In genomic region chr19:3503036-3503572, GRCh38 we compare ENCODE assay signal across 25 cellular contexts. TPM values are rescaled to one million over a fixed set of nuclear protein-coding genes. Genes with fewer than 3 reads are reported as not detected.
A peak's percentile ranks its signal among the peaks of the same experiment; 100 is the strongest.
DNase-seq lines count a peak whose midpoint lies in the region; ATAC-seq, FAIRE-seq and TF ChIP-seq lines count a peak whose summit lies in the region.
"Had no signal": no experiment of that assay in that cellular context is flagged by ENCODE, and none has a peak within 500 bp of the region (broad histone marks: within the 10 kb centered on the region; RNA-seq: fewer than 3 reads in every experiment).

No MANE protein-coding gene starts in this region.

- TF ChIP-seq RAD21 in HepG2 (CRISPR knock-in tag; IDR thresholded peaks at IDR 0.05), result no peak

- no peak overlapping the region for H3K4me3 ChIP-seq in CD8-positive, alpha-beta memory T cell (ENCODE audit: low read length)
- no peak overlapping the region for H3K4me3 ChIP-seq in astrocyte (ENCODE audit: insufficient read depth, low read depth, low read length)
- peak overlapping the region in 2 of 3 experiments; percentile 15 to 49; a peak in 4 of 6 replicates for H3K4me3 ChIP-seq in HepG2 (replicated peaks in 1 of 3; ENCODE audit: insufficient read depth in 1 of 3, low read depth in 2 of 3, low read length in 3 of 3)
- no peak overlapping the region for H3K4me3 ChIP-seq in H7 (ENCODE audit: insufficient read depth, low read depth, low read length)
- H3K4me3 ChIP-seq: thoracic aorta had no signal

- no peaks in the 10 kb centered on the region for H3K27me3 ChIP-seq in CD8-positive, alpha-beta memory T cell (ENCODE audit: insufficient read depth, low read length, poor library complexity, severe bottlenecking)
- H3K27me3 ChIP-seq in astrocyte (ENCODE audit: insufficient read depth, low read length) (no peaks in the 10 kb centered on the region), HepG2 (ENCODE audit: control insufficient read depth in 1 of 2, insufficient read depth in 2 of 2, low read length in 2 of 2) (no peaks in the 10 kb centered on the region; a peak in 1 of 5 replicates), H7 (ENCODE audit: control insufficient read depth, insufficient read depth, low read length) (no peaks in the 10 kb centered on the region)

- TF ChIP-seq POLR2A in HepG2 (IDR thresholded peaks at IDR 0.05; ENCODE audit: insufficient read depth in 1 of 2, low read depth in 2 of 2, low read length in 2 of 2), result no peak

- H2AFZ ChIP-seq in astrocyte (ENCODE audit: low read depth, low read length), result peak overlapping the region; percentile 39
- no peak overlapping the region for H2AFZ ChIP-seq in HepG2 (ENCODE audit: low read length)

- no peak for TF ChIP-seq CTCF in astrocyte (IDR thresholded peaks at IDR 0.05; ENCODE audit: insufficient read depth, low read depth, low read length)
- TF ChIP-seq CTCF in HepG2 (CRISPR knock-in tag; IDR thresholded peaks at IDR 0.05), result no peak
- TF ChIP-seq CTCF in D721Med (IDR thresholded peaks at IDR 0.05; ENCODE audit: insufficient read depth, missing control alignments), result no peak

- H3K9ac ChIP-seq in astrocyte (ENCODE audit: low read length), result no peak overlapping the region
- no peak overlapping the region for H3K9ac ChIP-seq in HepG2 (ENCODE audit: insufficient read depth, low read depth, low read length)

- peak overlapping the region in 5 of 8 donors; percentile 60 to 98 (median 91) for H3K27ac Mint-ChIP-seq in CD8-positive, alpha-beta memory T cell
- no peak overlapping the region for H3K27ac Mint-ChIP-seq in astrocyte (ENCODE audit: unreplicated experiment)
- H3K27ac Mint-ChIP-seq: progenitor cell of endocrine pancreas; stimulated activated naive B cell treated with anti-CD40 and anti-IgM and Interleukin-4, amounts not matched to agents 10 μg/mL and 1 μg/mL and 100 μg/mL, for 72 hours had no signal

- H3K4me2 ChIP-seq in astrocyte (ENCODE audit: low read length), result no peak overlapping the region
- H3K4me2 ChIP-seq in HepG2 (ENCODE audit: low read depth, low read length), result peak overlapping the region; percentile 70

- H3K4me1 Mint-ChIP-seq in CD8-positive, alpha-beta memory T cell, result peaks cover 39 to 49% (median 43%) of the 10 kb centered on the region in 3 donors
- peaks cover 10% of the 10 kb centered on the region for H3K4me1 Mint-ChIP-seq in astrocyte (ENCODE audit: low read depth, unreplicated experiment)

- peaks cover 0 to 1% (median 0%) of the 10 kb centered on the region in 5 donors for H3K9me3 Mint-ChIP-seq in CD8-positive, alpha-beta memory T cell
- no peaks in the 10 kb centered on the region for H3K9me3 Mint-ChIP-seq in astrocyte (ENCODE audit: unreplicated experiment)
- H3K9me3 Mint-ChIP-seq: activated naive CD4-positive, alpha-beta T cell treated with anti-CD3 and anti-CD28 coated beads, Interleukin-2, amount 50 U/mL, for 24 hours; natural killer cell treated with Interleukin-12 subunit alpha and Interleukin-12 subunit beta and Interleukin-15 and Interleukin-18, amount 100 ng/mL, for 72 hours; stimulated activated naive B cell treated with anti-CD40 and anti-IgM and Interleukin-4, amounts not matched to agents 10 μg/mL and 1 μg/mL and 100 μg/mL, for 72 hours had no signal

- peaks cover 9% of the 10 kb centered on the region for H4K20me1 ChIP-seq in astrocyte (ENCODE audit: insufficient read depth, low read length)
- H4K20me1 ChIP-seq in HepG2 (ENCODE audit: insufficient read depth, low read length), result no peaks in the 10 kb centered on the region; the same call in 1 of the 2 replicates

- peak overlapping the region in 2 of 7 donors; percentile 14 to 40 for H3K4me3 Mint-ChIP-seq in CD8-positive, alpha-beta memory T cell
- no peak overlapping the region for H3K4me3 Mint-ChIP-seq in astrocyte (ENCODE audit: unreplicated experiment)
- H3K4me3 Mint-ChIP-seq: activated naive CD4-positive, alpha-beta T cell treated with anti-CD3 and anti-CD28 coated beads, Interleukin-2, amount 50 U/mL, for 24 hours; CD14-positive monocyte; natural killer cell treated with Interleukin-12 subunit alpha and Interleukin-12 subunit beta and Interleukin-15 and Interleukin-18, amount 100 ng/mL, for 72 hours; stimulated activated naive B cell treated with anti-CD40 and anti-IgM and Interleukin-4, amounts not matched to agents 10 μg/mL and 1 μg/mL and 100 μg/mL, for 72 hours had no signal

- intact Hi-C loops in HepG2 (cut with micrococcal nuclease; ENCODE audit: unreplicated experiment), result no loop called here

- no peaks in the 10 kb centered on the region for H3K36me3 ChIP-seq in CD8-positive, alpha-beta memory T cell (ENCODE audit: insufficient read depth, low read length)
- no peaks in the 10 kb centered on the region for H3K36me3 ChIP-seq in astrocyte (ENCODE audit: insufficient read depth, low read length)
- H3K36me3 ChIP-seq in HepG2 (replicated peaks in 1 of 2; ENCODE audit: control insufficient read depth in 1 of 2, insufficient read depth in 2 of 2, low read length in 2 of 2), result no peaks in the 10 kb centered on the region
- H3K36me3 ChIP-seq in H7 (replicated peaks; ENCODE audit: control insufficient read depth, insufficient read depth, low read length), result no peaks in the 10 kb centered on the region
- H3K36me3 ChIP-seq: thoracic aorta had no signal

- 21% methylated on average over 10 of the region's 13 CpGs for WGBS in HepG2 (ENCODE audit: low lambda C conversion rate)

- no TSS peak for BruUV-seq in HepG2 (replicated peaks; lab: Mats Ljungman, UMichigan)

- peaks cover 0 to 21% (median 2%) of the 10 kb centered on the region in 3 donors for H3K36me3 Mint-ChIP-seq in CD8-positive, alpha-beta memory T cell
- H3K36me3 Mint-ChIP-seq in astrocyte (ENCODE audit: low read depth, unreplicated experiment), result peaks cover under 1% of the 10 kb centered on the region
- H3K36me3 Mint-ChIP-seq: activated naive CD4-positive, alpha-beta T cell treated with anti-CD3 and anti-CD28 coated beads, Interleukin-2, amount 50 U/mL, for 24 hours; CD14-positive monocyte; natural killer cell treated with Interleukin-12 subunit alpha and Interleukin-12 subunit beta and Interleukin-15 and Interleukin-18, amount 100 ng/mL, for 72 hours had no signal

- POLR2A ChIA-PET in CD8-positive, alpha-beta memory T cell (lab: Charles Lee), result interaction anchor here (0.7 kb wide), 1 partner anchor 873 kb away, joined by 6 read pairs; no protein-coding TSS in a partner anchor
- POLR2A ChIA-PET in HepG2 (lab: Yijun Ruan, JAX), result no interaction called here

- peaks cover 0 to 7% of the 10 kb centered on the region in 2 donors for H3K27me3 Mint-ChIP-seq in CD8-positive, alpha-beta memory T cell
- H3K27me3 Mint-ChIP-seq in astrocyte (ENCODE audit: low read depth, unreplicated experiment), result no peaks in the 10 kb centered on the region
- H3K27me3 Mint-ChIP-seq: activated naive CD4-positive, alpha-beta T cell treated with anti-CD3 and anti-CD28 coated beads, Interleukin-2, amount 50 U/mL, for 24 hours; natural killer cell treated with Interleukin-12 subunit alpha and Interleukin-12 subunit beta and Interleukin-15 and Interleukin-18, amount 100 ng/mL, for 72 hours; progenitor cell of endocrine pancreas; stimulated activated naive B cell treated with anti-CD40 and anti-IgM and Interleukin-4, amounts not matched to agents 10 μg/mL and 1 μg/mL and 100 μg/mL, for 72 hours had no signal

- in situ Hi-C loops in HepG2 (cut with HindIII; ENCODE audit: extremely low pct_ligation_motif_present, low pct_unique_long_range_greater_than_20kb), result no loop called here

- no peak overlapping the region for H3K27ac ChIP-seq in CD8-positive, alpha-beta memory T cell (ENCODE audit: low read depth, low read length)
- H3K27ac ChIP-seq in astrocyte (ENCODE audit: low read depth, low read length) (no peak overlapping the region), HepG2 (ENCODE audit: extremely low read length, insufficient read depth, low read length) (no peak overlapping the region)
- H3K27ac ChIP-seq: thoracic aorta had no signal

- TF ChIP-seq EP300 in HepG2 (IDR thresholded peaks at IDR 0.05; ENCODE audit: low read depth in 2 of 2, low read length in 2 of 2) (no peak), HepG2 (CRISPR knock-in tag; IDR thresholded peaks at IDR 0.05; ENCODE audit: borderline replicate concordance) (no peak)

- FAIRE-seq in astrocyte (lab: Jason Lieb, UNC) (no peak), HepG2 (lab: Jason Lieb, UNC) (no peak), D721Med (lab: Jason Lieb, UNC) (no peak)

- peak in 1 of 5 donors; percentile 40 for DNase-seq in CD8-positive, alpha-beta memory T cell
- DNase-seq in HUDEP-2 (lab: John Stamatoyannopoulos, UW; ENCODE audit: unreplicated experiment in 76 of 76) (peak in 62 of 76 experiments; percentile 18 to 90 (median 61)), astrocyte (ENCODE audit: low read depth) (peak; percentile 26), HepG2 (ENCODE audit: low spot score) (no peak), NCI-H146 treated with DMSO at 0.1 percent for 48 hours (lab: John Stamatoyannopoulos, UW; ENCODE audit: unreplicated experiment) (no peak), H7 (no peak), D721Med (ENCODE audit: insufficient read length, low spot score) (no peak)
- DNase-seq: DMS53; effector CD8-positive, alpha-beta T cell; NCI-H1048; NCI-H1930; NCI-H69; SHP77 treated with DMSO at 0.1 percent for 48 hours; stimulated activated naive B cell treated with anti-CD40 and anti-IgM and Interleukin-4, amounts not matched to agents 10 μg/mL and 1 μg/mL and 100 μg/mL, for 72 hours had no signal

- CTCF ChIA-PET in CD8-positive, alpha-beta memory T cell (lab: Charles Lee), result interaction anchor here (1.2 kb wide), 1 partner anchor 42 kb away, joined by 5 read pairs; no protein-coding TSS in a partner anchor
- CTCF ChIA-PET in HepG2 (lab: Yijun Ruan, JAX; ENCODE audit: low intra/inter-chr PET ratio, low total read pairs), result no interaction called here

- peaks cover 33% of the 10 kb centered on the region for H3K4me1 ChIP-seq in CD8-positive, alpha-beta memory T cell (ENCODE audit: insufficient read depth, low read length)
- peaks cover 17% of the 10 kb centered on the region for H3K4me1 ChIP-seq in astrocyte (ENCODE audit: insufficient read depth, low read length)
- H3K4me1 ChIP-seq in HepG2 (ENCODE audit: insufficient read depth, low read length), result peaks cover 70% of the 10 kb centered on the region

- ATAC-seq in HepG2 (no peak), HG03439 (IDR thresholded peaks at IDR 0.05; ENCODE audit: unreplicated experiment) (no peak)
- ATAC-seq: natural killer cell treated with Interleukin-12 subunit alpha and Interleukin-12 subunit beta and Interleukin-15 and Interleukin-18, amount 100 ng/mL, for 72 hours; stimulated activated naive B cell treated with anti-CD40 and anti-IgM and Interleukin-4, amounts not matched to agents 10 μg/mL and 1 μg/mL and 100 μg/mL, for 72 hours had no signal

- peaks cover 43% of the 10 kb centered on the region for H3K79me2 ChIP-seq in astrocyte (ENCODE audit: insufficient read depth, low read length)
- peaks cover 33% of the 10 kb centered on the region for H3K79me2 ChIP-seq in HepG2 (ENCODE audit: insufficient read depth, low read length)

- H3K9me3 ChIP-seq in CD8-positive, alpha-beta memory T cell (ENCODE audit: low read length), result no peaks in the 10 kb centered on the region
- H3K9me3 ChIP-seq in astrocyte (ENCODE audit: insufficient read depth, low read depth, low read length) (no peaks in the 10 kb centered on the region), HepG2 (ENCODE audit: low read length) (no peaks in the 10 kb centered on the region)
- H3K9me3 ChIP-seq: thoracic aorta had no signal

RNA-seq across cellular contexts. Expression of gene DOHH, which starts 2.6 kb away (rescaled TPM):
- 10 to 100 TPM; 21.3 to 21.4 TPM for total RNA-seq in CD8-positive, alpha-beta memory T cell
- 14.0 TPM for polyA plus RNA-seq in CD8-positive, alpha-beta memory T cell
- total RNA-seq in astrocyte (14.5 and 16.2 TPM in 2 replicates), HepG2 (2016; rRNA removed; fragmentation: Illumina TruSeq; extraction: Trizol) (10.3 and 13.7 TPM in 2 replicates)
- total RNA-seq in HepG2 (2016; cell fraction: cytosol; rRNA removed; fragmentation: Illumina TruSeq; extraction: Trizol; ENCODE audit: low read depth), result 2.2 TPM in 2 replicates
- 10.1 and 13.2 TPM in 2 replicates for total RNA-seq in HepG2 (2016; cell fraction: insoluble cytoplasmic fraction; rRNA removed; fragmentation: Illumina TruSeq; extraction: Trizol)
- 5.2 and 7.2 TPM in 2 replicates for total RNA-seq in HepG2 (2016; cell fraction: membrane; rRNA removed; fragmentation: Illumina TruSeq; extraction: Trizol)
- 5.0 and 6.8 TPM in 2 replicates for total RNA-seq in HepG2 (2016; cell fraction: nucleus; rRNA removed; fragmentation: Illumina TruSeq; extraction: Trizol)
- 3.5 and 4.8 TPM in 2 replicates for polyA plus RNA-seq in HepG2 (2011; rRNA removed)
- polyA plus RNA-seq in HepG2 (2011; cell fraction: cytosol; rRNA removed), result 4.6 and 9.1 TPM in 2 replicates
- 7.4 and 8.4 TPM in 2 replicates for polyA plus RNA-seq in HepG2 (2011; cell fraction: nucleus; rRNA removed)
- polyA plus RNA-seq in HepG2 (2012), result 4.7 and 7.0 TPM in 2 replicates
- 1.5 and 2.2 TPM in 2 replicates for polyA plus RNA-seq in HepG2 (2016; cell fraction: cytosol; fragmentation: Illumina TruSeq; extraction: Trizol; ENCODE audit: low read depth)
- polyA plus RNA-seq in HepG2 (2016; cell fraction: insoluble cytoplasmic fraction; fragmentation: Illumina TruSeq; extraction: Trizol; ENCODE audit: low read depth), result 12.2 and 13.2 TPM in 2 replicates
- polyA plus RNA-seq in HepG2 (2016; cell fraction: membrane; fragmentation: Illumina TruSeq; extraction: Trizol; ENCODE audit: low read depth), result 3.7 and 4.3 TPM in 2 replicates
- 10.0 and 11.0 TPM in 2 replicates for polyA plus RNA-seq in HepG2 (2016; cell fraction: nucleus; fragmentation: Illumina TruSeq; extraction: Trizol; ENCODE audit: insufficient read depth, low read depth)
- polyA minus RNA-seq in HepG2 (2011; rRNA and poly(A)+ RNA removed; ENCODE audit: low replicate concordance), result 5.5 and 8.1 TPM in 2 replicates
- 4.5 and 6.8 TPM in 2 replicates for polyA minus RNA-seq in HepG2 (2011; cell fraction: cytosol; rRNA and poly(A)+ RNA removed)
- polyA minus RNA-seq in HepG2 (2011; cell fraction: nucleus; rRNA and poly(A)+ RNA removed), result 3.5 and 5.0 TPM in 2 replicates
- total RNA-seq in H7 (2014; rRNA removed; shearing (Covaris generic)), result 24.1 and 32.1 TPM in 2 replicates

RNA-seq across cellular contexts. Expression of gene FZR1, which starts 3.0 kb away (rescaled TPM):
- total RNA-seq in CD8-positive, alpha-beta memory T cell, result 10 to 100 TPM; 36.7 to 36.9 TPM
- polyA plus RNA-seq in CD8-positive, alpha-beta memory T cell, result 14.4 TPM
- total RNA-seq in astrocyte, result 47.0 and 51.8 TPM in 2 replicates
- 18.3 and 29.0 TPM in 2 replicates for total RNA-seq in HepG2 (2016; rRNA removed; fragmentation: Illumina TruSeq; extraction: Trizol)
- 7.3 and 8.3 TPM in 2 replicates for total RNA-seq in HepG2 (2016; cell fraction: cytosol; rRNA removed; fragmentation: Illumina TruSeq; extraction: Trizol; ENCODE audit: low read depth)
- 14.2 and 28.7 TPM in 2 replicates for total RNA-seq in HepG2 (2016; cell fraction: insoluble cytoplasmic fraction; rRNA removed; fragmentation: Illumina TruSeq; extraction: Trizol)
- 11.9 and 12.1 TPM in 2 replicates for total RNA-seq in HepG2 (2016; cell fraction: membrane; rRNA removed; fragmentation: Illumina TruSeq; extraction: Trizol)
- total RNA-seq in HepG2 (2016; cell fraction: nucleus; rRNA removed; fragmentation: Illumina TruSeq; extraction: Trizol), result 13.9 and 16.7 TPM in 2 replicates
- 30.8 and 39.2 TPM in 2 replicates for polyA plus RNA-seq in HepG2 (2011; rRNA removed)
- 14.2 and 18.0 TPM in 2 replicates for polyA plus RNA-seq in HepG2 (2011; cell fraction: cytosol; rRNA removed)
- 95.9 and 102 TPM in 2 replicates for polyA plus RNA-seq in HepG2 (2011; cell fraction: nucleus; rRNA removed)
- 24.3 and 37.8 TPM in 2 replicates for polyA plus RNA-seq in HepG2 (2012)
- 1.6 and 2.9 TPM in 2 replicates for polyA plus RNA-seq in HepG2 (2016; cell fraction: cytosol; fragmentation: Illumina TruSeq; extraction: Trizol; ENCODE audit: low read depth)
- 17.3 and 26.9 TPM in 2 replicates for polyA plus RNA-seq in HepG2 (2016; cell fraction: insoluble cytoplasmic fraction; fragmentation: Illumina TruSeq; extraction: Trizol; ENCODE audit: low read depth)
- 6.0 and 6.7 TPM in 2 replicates for polyA plus RNA-seq in HepG2 (2016; cell fraction: membrane; fragmentation: Illumina TruSeq; extraction: Trizol; ENCODE audit: low read depth)
- 52.3 and 54.5 TPM in 2 replicates for polyA plus RNA-seq in HepG2 (2016; cell fraction: nucleus; fragmentation: Illumina TruSeq; extraction: Trizol; ENCODE audit: insufficient read depth, low read depth)
- 18.4 and 43.6 TPM in 2 replicates for polyA minus RNA-seq in HepG2 (2011; rRNA and poly(A)+ RNA removed; ENCODE audit: low replicate concordance)
- 15.1 and 16.5 TPM in 2 replicates for polyA minus RNA-seq in HepG2 (2011; cell fraction: cytosol; rRNA and poly(A)+ RNA removed)
- polyA minus RNA-seq in HepG2 (2011; cell fraction: nucleus; rRNA and poly(A)+ RNA removed), result 17.9 and 24.6 TPM in 2 replicates
- 71.6 and 76.6 TPM in 2 replicates for total RNA-seq in H7 (2014; rRNA removed; shearing (Covaris generic))

RNA-seq across cellular contexts. Expression of gene SMIM44, which starts 19.9 kb away (rescaled TPM):
- total RNA-seq in CD8-positive, alpha-beta memory T cell, result not detected
- not detected for polyA plus RNA-seq in CD8-positive, alpha-beta memory T cell
- total RNA-seq in astrocyte (not detected in 2 replicates), HepG2 (2016; rRNA removed; fragmentation: Illumina TruSeq; extraction: Trizol) (not detected in 2 replicates)
- total RNA-seq in HepG2 (2016; cell fraction: cytosol; rRNA removed; fragmentation: Illumina TruSeq; extraction: Trizol; ENCODE audit: low read depth), result not detected in 2 replicates
- total RNA-seq in HepG2 (2016; cell fraction: insoluble cytoplasmic fraction; rRNA removed; fragmentation: Illumina TruSeq; extraction: Trizol), result not detected in 2 replicates
- total RNA-seq in HepG2 (2016; cell fraction: membrane; rRNA removed; fragmentation: Illumina TruSeq; extraction: Trizol), result not detected in 2 replicates
- not detected in 2 replicates for total RNA-seq in HepG2 (2016; cell fraction: nucleus; rRNA removed; fragmentation: Illumina TruSeq; extraction: Trizol)
- not detected in 2 replicates for polyA plus RNA-seq in HepG2 (2011; rRNA removed)
- polyA plus RNA-seq in HepG2 (2011; cell fraction: cytosol; rRNA removed), result not detected in 2 replicates
- not detected in 2 replicates for polyA plus RNA-seq in HepG2 (2011; cell fraction: nucleus; rRNA removed)
- polyA plus RNA-seq in HepG2 (2012), result not detected in 2 replicates
- not detected in 2 replicates for polyA plus RNA-seq in HepG2 (2016; cell fraction: cytosol; fragmentation: Illumina TruSeq; extraction: Trizol; ENCODE audit: low read depth)
- not detected in 2 replicates for polyA plus RNA-seq in HepG2 (2016; cell fraction: insoluble cytoplasmic fraction; fragmentation: Illumina TruSeq; extraction: Trizol; ENCODE audit: low read depth)
- not detected in 2 replicates for polyA plus RNA-seq in HepG2 (2016; cell fraction: membrane; fragmentation: Illumina TruSeq; extraction: Trizol; ENCODE audit: low read depth)
- polyA plus RNA-seq in HepG2 (2016; cell fraction: nucleus; fragmentation: Illumina TruSeq; extraction: Trizol; ENCODE audit: insufficient read depth, low read depth), result not detected in 2 replicates
- polyA minus RNA-seq in HepG2 (2011; rRNA and poly(A)+ RNA removed; ENCODE audit: low replicate concordance), result not detected in 2 replicates
- not detected in 2 replicates for polyA minus RNA-seq in HepG2 (2011; cell fraction: cytosol; rRNA and poly(A)+ RNA removed)
- not detected in 2 replicates for polyA minus RNA-seq in HepG2 (2011; cell fraction: nucleus; rRNA and poly(A)+ RNA removed)
- total RNA-seq in H7 (2014; rRNA removed; shearing (Covaris generic)), result not detected in 2 replicates
- total RNA-seq: chondrocyte; natural killer cell treated with Interleukin-12 subunit alpha and Interleukin-12 subunit beta and Interleukin-15 and Interleukin-18, amount 100 ng/mL, for 72 hours; progenitor cell of endocrine pancreas; skeletal muscle tissue; thoracic aorta had no signal
- polyA plus RNA-seq: AG04450, CD14-positive monocyte, esophagus had no signal

RNA-seq across cellular contexts. Expression of gene SMIM24, which starts 22.8 kb away (rescaled TPM):
- not detected for total RNA-seq in CD8-positive, alpha-beta memory T cell
- polyA plus RNA-seq in CD8-positive, alpha-beta memory T cell, result 0.66 TPM
- total RNA-seq in astrocyte (not detected in 2 replicates), HepG2 (2016; rRNA removed; fragmentation: Illumina TruSeq; extraction: Trizol) (47.4 and 70.6 TPM in 2 replicates)
- total RNA-seq in HepG2 (2016; cell fraction: cytosol; rRNA removed; fragmentation: Illumina TruSeq; extraction: Trizol; ENCODE audit: low read depth), result 29.6 and 43.2 TPM in 2 replicates
- total RNA-seq in HepG2 (2016; cell fraction: insoluble cytoplasmic fraction; rRNA removed; fragmentation: Illumina TruSeq; extraction: Trizol), result 47.9 and 76.1 TPM in 2 replicates
- total RNA-seq in HepG2 (2016; cell fraction: membrane; rRNA removed; fragmentation: Illumina TruSeq; extraction: Trizol), result 38.7 and 54.4 TPM in 2 replicates
- total RNA-seq in HepG2 (2016; cell fraction: nucleus; rRNA removed; fragmentation: Illumina TruSeq; extraction: Trizol), result 42.5 and 49.4 TPM in 2 replicates
- polyA plus RNA-seq in HepG2 (2011; rRNA removed), result 9.0 and 11.2 TPM in 2 replicates
- polyA plus RNA-seq in HepG2 (2011; cell fraction: cytosol; rRNA removed), result 9.6 and 9.7 TPM in 2 replicates
- 3.7 and 4.5 TPM in 2 replicates for polyA plus RNA-seq in HepG2 (2011; cell fraction: nucleus; rRNA removed)
- 11.7 and 27.5 TPM in 2 replicates for polyA plus RNA-seq in HepG2 (2012)
- polyA plus RNA-seq in HepG2 (2016; cell fraction: cytosol; fragmentation: Illumina TruSeq; extraction: Trizol; ENCODE audit: low read depth), result 59.2 and 77.1 TPM in 2 replicates
- polyA plus RNA-seq in HepG2 (2016; cell fraction: insoluble cytoplasmic fraction; fragmentation: Illumina TruSeq; extraction: Trizol; ENCODE audit: low read depth), result 77.8 and 93.1 TPM in 2 replicates
- 72.5 and 86.0 TPM in 2 replicates for polyA plus RNA-seq in HepG2 (2016; cell fraction: membrane; fragmentation: Illumina TruSeq; extraction: Trizol; ENCODE audit: low read depth)
- polyA plus RNA-seq in HepG2 (2016; cell fraction: nucleus; fragmentation: Illumina TruSeq; extraction: Trizol; ENCODE audit: insufficient read depth, low read depth), result 132 and 146 TPM in 2 replicates
- polyA minus RNA-seq in HepG2 (2011; rRNA and poly(A)+ RNA removed; ENCODE audit: low replicate concordance), result 0.51 and 3.8 TPM in 2 replicates
- polyA minus RNA-seq in HepG2 (2011; cell fraction: cytosol; rRNA and poly(A)+ RNA removed), result 3.0 and 6.0 TPM in 2 replicates
- polyA minus RNA-seq in HepG2 (2011; cell fraction: nucleus; rRNA and poly(A)+ RNA removed), result 0.64 and 1.4 TPM in 2 replicates
- total RNA-seq in H7 (2014; rRNA removed; shearing (Covaris generic)), result 6.0 and 10.9 TPM in 2 replicates
- total RNA-seq: chondrocyte, skeletal muscle tissue, thoracic aorta had no signal

RNA-seq across cellular contexts. Expression of gene TEKTIP1, which starts 35.9 kb away (rescaled TPM):
- total RNA-seq in CD8-positive, alpha-beta memory T cell, result 1 to 10 TPM; 1.0 to 1.2 TPM
- 0.38 TPM for polyA plus RNA-seq in CD8-positive, alpha-beta memory T cell
- total RNA-seq in astrocyte, result 0.68 TPM in 1 of 2 replicates, not detected in the other
- total RNA-seq in HepG2 (2016; rRNA removed; fragmentation: Illumina TruSeq; extraction: Trizol), result not detected in 2 replicates
- not detected in 2 replicates for total RNA-seq in HepG2 (2016; cell fraction: cytosol; rRNA removed; fragmentation: Illumina TruSeq; extraction: Trizol; ENCODE audit: low read depth)
- total RNA-seq in HepG2 (2016; cell fraction: insoluble cytoplasmic fraction; rRNA removed; fragmentation: Illumina TruSeq; extraction: Trizol), result not detected in 2 replicates
- total RNA-seq in HepG2 (2016; cell fraction: membrane; rRNA removed; fragmentation: Illumina TruSeq; extraction: Trizol), result not detected in 2 replicates
- total RNA-seq in HepG2 (2016; cell fraction: nucleus; rRNA removed; fragmentation: Illumina TruSeq; extraction: Trizol), result not detected in 2 replicates
- not detected in 2 replicates for polyA plus RNA-seq in HepG2 (2011; rRNA removed)
- polyA plus RNA-seq in HepG2 (2011; cell fraction: cytosol; rRNA removed), result not detected in 2 replicates
- polyA plus RNA-seq in HepG2 (2011; cell fraction: nucleus; rRNA removed), result 0.32 TPM in 1 of 2 replicates, not detected in the other
- polyA plus RNA-seq in HepG2 (2012), result 0.24 and 0.35 TPM in 2 replicates
- not detected in 2 replicates for polyA plus RNA-seq in HepG2 (2016; cell fraction: cytosol; fragmentation: Illumina TruSeq; extraction: Trizol; ENCODE audit: low read depth)
- polyA plus RNA-seq in HepG2 (2016; cell fraction: insoluble cytoplasmic fraction; fragmentation: Illumina TruSeq; extraction: Trizol; ENCODE audit: low read depth), result not detected in 2 replicates
- polyA plus RNA-seq in HepG2 (2016; cell fraction: membrane; fragmentation: Illumina TruSeq; extraction: Trizol; ENCODE audit: low read depth), result not detected in 2 replicates
- not detected in 2 replicates for polyA plus RNA-seq in HepG2 (2016; cell fraction: nucleus; fragmentation: Illumina TruSeq; extraction: Trizol; ENCODE audit: insufficient read depth, low read depth)
- polyA minus RNA-seq in HepG2 (2011; rRNA and poly(A)+ RNA removed; ENCODE audit: low replicate concordance), result not detected in 2 replicates
- not detected in 2 replicates for polyA minus RNA-seq in HepG2 (2011; cell fraction: cytosol; rRNA and poly(A)+ RNA removed)
- polyA minus RNA-seq in HepG2 (2011; cell fraction: nucleus; rRNA and poly(A)+ RNA removed), result not detected in 2 replicates
- 1.6 TPM in 1 of 2 replicates, not detected in the other for total RNA-seq in H7 (2014; rRNA removed; shearing (Covaris generic))
- total RNA-seq: HT-29, skeletal muscle tissue, thoracic aorta had no signal
- polyA plus RNA-seq: AG04450, CD14-positive monocyte had no signal

Comparison
In these comparisons a context has a peak if more than half of its experiments do, and no peak if none do; other contexts are left out.
1. DNase-seq: peak in HUDEP-2 (62 of 76) and astrocyte (single experiment); none in HepG2 (single experiment), NCI-H146 treated with DMSO at 0.1 percent for 48 hours (single experiment), H7 (single experiment) and D721Med (single experiment).
2. H3K4me3 ChIP-seq: peak in HepG2 (2 of 3); none in CD8-positive, alpha-beta memory T cell (single experiment), astrocyte (single experiment) and H7 (single experiment).